ENCODE assay signal across 12 cellular contexts in genomic region chr5:170571331-170571731, GRCh38.
DNase-seq lines count a peak whose midpoint lies in the region; FAIRE-seq and TF ChIP-seq lines count a peak whose summit lies in the region.
"Had no signal": no experiment of that assay in that cellular context is flagged by ENCODE, and none has a peak within 500 bp of the region (broad histone marks: within the 10 kb centered on the region; RNA-seq: fewer than 3 reads in every experiment).

No MANE protein-coding gene starts in this region.

- peak; percentile 42; the same call in 1 of the 2 replicates for TF ChIP-seq RAD21 in Ishikawa (IDR thresholded peaks at IDR 0.05; ENCODE audit: low read depth)

- FAIRE-seq in bronchial epithelial cell (lab: Jason Lieb, UNC): peak; percentile 88

- DNase-seq in Caki2 (ENCODE audit: low read depth) (peak; percentile 99), bronchial epithelial cell (ENCODE audit: low read depth) (peak; percentile 21), myocyte (ENCODE audit: low read depth) (peak; percentile 40), DMS153 (lab: John Stamatoyannopoulos, UW) (no peak), medulla oblongata (ENCODE audit: extremely low spot score) (no peak), GOT3 (lab: John Stamatoyannopoulos, UW) (no peak)
- DNase-seq in activated naive CD4-positive, alpha-beta T cell treated with anti-CD3 and anti-CD28 coated beads, Interleukin-2, amount 50 U/mL, for 16 hours: no peak
- DNase-seq: CD4-positive, alpha-beta T cell; left ventricle myocardium inferior; NCI-H526 treated with DMSO at 0.1 percent for 48 hours had no signal

- H3K36me3 ChIP-seq in bronchial epithelial cell (ENCODE audit: control insufficient read depth, insufficient read depth, low read length): no peaks in the 10 kb centered on the region
- H3K36me3 ChIP-seq: ascending aorta, left ventricle myocardium inferior had no signal

- in situ Hi-C loops in Caki2 (cut with HindIII; ENCODE audit: low pct_unique_long_range_greater_than_20kb, low sequenced_read_pairs): no loop called here

- no peaks in the 10 kb centered on the region for H3K27me3 ChIP-seq in bronchial epithelial cell (ENCODE audit: control insufficient read depth, insufficient read depth, low read length)
- H3K27me3 ChIP-seq: ascending aorta had no signal

- no peak overlapping the region for H3K4me3 ChIP-seq in bronchial epithelial cell (ENCODE audit: low read depth, low read length)
- H3K4me3 ChIP-seq: ascending aorta, left ventricle myocardium inferior had no signal

- TF ChIP-seq CTCF in bronchial epithelial cell (IDR thresholded peaks at IDR 0.05; ENCODE audit: insufficient read depth, low read length, severe bottlenecking): no peak

- peak; percentile 88 for TF ChIP-seq EP300 in Ishikawa (IDR thresholded peaks at IDR 0.05; ENCODE audit: borderline replicate concordance)

TF ChIP-seq in Ishikawa, 13 proteins besides CTCF, POLR2A, EP300 and RAD21:
- TF ChIP-seq CREB1 (IDR thresholded peaks at IDR 0.05; ENCODE audit: low read depth) (no peak), TAF1 (IDR thresholded peaks at IDR 0.05; ENCODE audit: low read depth) (no peak), ZBTB7A (IDR thresholded peaks at IDR 0.05; ENCODE audit: low read depth) (no peak), USF1 (IDR thresholded peaks at IDR 0.05) (no peak), EGR1 (IDR thresholded peaks at IDR 0.05) (no peak), REST (IDR thresholded peaks at IDR 0.05; ENCODE audit: low read depth) (no peak), NFIC (IDR thresholded peaks at IDR 0.05) (peak; percentile 75), FOXM1 (IDR thresholded peaks at IDR 0.05; ENCODE audit: borderline replicate concordance, low read depth) (peak; percentile 80; the same call in 1 of the 2 replicates), TCF12 (IDR thresholded peaks at IDR 0.05; ENCODE audit: low read depth) (peak; percentile 86), CEBPB (IDR thresholded peaks at IDR 0.05) (no peak), YY1 (IDR thresholded peaks at IDR 0.05; ENCODE audit: low read depth) (0 out of 2 replicates have a peak, but pooled peaks have one; percentile 16), TEAD4 (IDR thresholded peaks at IDR 0.05) (peak; percentile 96)
- TF ChIP-seq, protein P1, sequence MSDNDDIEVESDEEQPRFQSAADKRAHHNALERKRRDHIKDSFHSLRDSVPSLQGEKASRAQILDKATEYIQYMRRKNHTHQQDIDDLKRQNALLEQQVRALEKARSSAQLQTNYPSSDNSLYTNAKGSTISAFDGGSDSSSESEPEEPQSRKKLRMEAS (IDR thresholded peaks at IDR 0.05): no peak

Comparison
In these comparisons a context has a peak if more than half of its experiments do, and no peak if none do; other contexts are left out.
1. DNase-seq: peak in Caki2 (single experiment), bronchial epithelial cell (single experiment) and myocyte (single experiment); none in activated naive CD4-positive, alpha-beta T cell treated with anti-CD3 and anti-CD28 coated beads, Interleukin-2, amount 50 U/mL, for 16 hours (single experiment), DMS153 (single experiment), medulla oblongata (single experiment) and GOT3 (single experiment).